In the genomic region with DNA sequence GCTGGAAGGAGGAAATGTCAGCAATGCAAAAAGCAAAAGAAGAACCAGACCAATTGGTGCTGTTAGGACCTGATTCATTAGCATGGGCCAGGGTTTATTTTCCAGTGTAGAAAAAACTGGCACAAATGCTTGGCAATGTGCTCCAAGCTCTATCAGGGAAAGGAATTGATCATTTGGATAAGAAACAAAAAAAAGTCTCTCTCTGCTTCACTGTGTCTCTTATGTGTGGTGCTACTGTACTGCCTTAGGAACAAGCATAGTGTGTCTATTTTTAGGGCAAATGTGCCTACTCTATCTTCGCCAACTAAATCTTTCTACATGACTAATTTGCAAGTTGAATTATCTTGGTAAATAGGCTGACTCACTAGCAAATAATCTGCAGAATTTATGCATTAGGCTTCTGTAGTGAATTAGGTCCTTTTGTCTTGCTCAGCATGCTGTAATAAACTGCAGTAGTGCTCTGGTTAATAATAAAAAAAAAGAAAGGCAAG, we compare ENCODE assay signal across 14 cellular contexts.
DNase-seq lines count a peak whose midpoint lies in the region; ATAC-seq and TF ChIP-seq lines count a peak whose summit lies in the region.
"Had no signal": no experiment of that assay in that cellular context is flagged by ENCODE, and none has a peak within 500 bp of the region (broad histone marks: within the 10 kb centered on the region; RNA-seq: fewer than 3 reads in every experiment).

No MANE protein-coding gene starts in this region.

- TF ChIP-seq CTCF in left ventricle myocardium inferior (IDR thresholded peaks at IDR 0.05; ENCODE audit: borderline replicate concordance): no peak

- no peaks in the 10 kb centered on the region for H3K27me3 ChIP-seq in left ventricle myocardium inferior (ENCODE audit: low read depth)
- H3K27me3 ChIP-seq: pancreas had no signal

- H3K4me3 ChIP-seq in left ventricle myocardium inferior: no peak overlapping the region
- H3K4me3 ChIP-seq: pancreas had no signal

- no peak for DNase-seq in left ventricle myocardium inferior
- DNase-seq in cardiac septum (ENCODE audit: low spot score): no peak
- peak; percentile 82 for DNase-seq in astrocyte of the hippocampus (ENCODE audit: low read depth, low spot score)
- peak; percentile 11 for DNase-seq in iPS-NIHi11 (ENCODE audit: low spot score)
- no peak for DNase-seq in NCI-H82 (lab: John Stamatoyannopoulos, UW)
- no peak for DNase-seq in NCI-H1417 (lab: John Stamatoyannopoulos, UW)
- DNase-seq: activated CD4-positive, CD25-positive, alpha-beta regulatory T cell treated with anti-CD3 and anti-CD28 coated beads, Interleukin-2, amount 50 U/mL, for 72 hours; activated T-cell treated with anti-CD3 and anti-CD28 coated beads, Interleukin-2, amount 50 U/mL, for 24 hours; DMS 273 treated with DMSO at 0.1 percent for 48 hours; effector CD4-positive, alpha-beta T cell; NCI-H2029 treated with DMSO at 0.1 percent for 48 hours; pancreas had no signal

- H3K9me3 ChIP-seq in left ventricle myocardium inferior (replicated peaks): no peaks in the 10 kb centered on the region
- H3K9me3 ChIP-seq: pancreas had no signal

- H3K27ac ChIP-seq in left ventricle myocardium inferior (replicated peaks): peak overlapping the region; percentile 18
- H3K27ac ChIP-seq: pancreas had no signal

- no peaks in the 10 kb centered on the region for H3K4me1 ChIP-seq in left ventricle myocardium inferior
- H3K4me1 ChIP-seq: pancreas had no signal

- intact Hi-C loops in left ventricle myocardium inferior (cut with micrococcal nuclease): no loop called here
- intact Hi-C loops in cardiac septum (cut with DNase I): no loop called here

- ATAC-seq in HG02973 (IDR thresholded peaks at IDR 0.05; ENCODE audit: unreplicated experiment) (no peak), HG02623 (IDR thresholded peaks at IDR 0.05; ENCODE audit: unreplicated experiment) (no peak)
- ATAC-seq: pancreas had no signal

- H3K36me3 ChIP-seq in left ventricle myocardium inferior: no peaks in the 10 kb centered on the region
- H3K36me3 ChIP-seq: pancreas had no signal

Comparison
In these comparisons a context has a peak if more than half of its experiments do, and no peak if none do; other contexts are left out.
1. DNase-seq: peak in astrocyte of the hippocampus (single experiment) and iPS-NIHi11 (single experiment); none in left ventricle myocardium inferior (single experiment), cardiac septum (single experiment), NCI-H82 (single experiment) and NCI-H1417 (0 of 3).